Comparison of ENCODE assay signal across 7 cellular contexts in the genomic region with DNA sequence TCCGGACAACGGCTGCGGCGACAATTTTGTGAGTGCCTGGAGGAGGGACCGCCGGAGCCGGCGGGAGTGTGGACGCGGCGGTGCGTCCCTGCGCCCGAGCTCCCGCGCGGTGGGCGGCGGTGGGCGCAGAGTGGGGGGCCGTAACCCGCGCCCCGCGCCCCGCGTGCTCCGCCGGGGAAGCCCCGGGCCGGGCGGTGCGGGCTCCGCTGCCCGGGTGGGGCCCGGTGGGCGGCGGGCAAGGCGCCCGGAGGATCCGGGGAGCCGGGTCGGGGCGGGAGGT. TPM values are rescaled to one million over a fixed set of nuclear protein-coding genes. Genes with fewer than 3 reads are reported as not detected.
DNase-seq lines count a peak whose midpoint lies in the region; ATAC-seq and TF ChIP-seq lines count a peak whose summit lies in the region.

No MANE protein-coding gene starts in this region.

- H3K27ac ChIP-seq in GM23338 (ENCODE audit: low read depth) (no peak overlapping the region), SJSA1 (peak overlapping the region; percentile 78), foreskin keratinocyte (peak overlapping the region; percentile 89), smooth muscle cell (ENCODE audit: low read depth) (no peak overlapping the region)

- H3K27ac Mint-ChIP-seq in GM23338, result no peak overlapping the region

- no peaks in the 10 kb centered on the region for H3K9me2 ChIP-seq in GM23338 (ENCODE audit: insufficient read depth)

- peaks cover 8% of the 10 kb centered on the region for H3K4me1 Mint-ChIP-seq in GM23338

- TF ChIP-seq CTCF in GM23338 (conservative IDR thresholded peaks at IDR 0.05; ENCODE audit: low read depth in 2 of 2), result no peak
- TF ChIP-seq CTCF in foreskin keratinocyte (conservative IDR thresholded peaks at IDR 0.05), result no peak
- no peak for TF ChIP-seq CTCF in smooth muscle cell (IDR thresholded peaks at IDR 0.05; ENCODE audit: borderline replicate concordance, insufficient read depth, poor library complexity, severe bottlenecking)

- H3K27me3 Mint-ChIP-seq in GM23338 (ENCODE audit: insufficient read depth, low read depth, poor library complexity), result peaks cover 23% of the 10 kb centered on the region

- ATAC-seq in GM23338, result peak; percentile 2; the same call in 2 of the 3 replicates
- ATAC-seq in foreskin keratinocyte, result no peak

- peaks cover 9% of the 10 kb centered on the region for H4K20me1 ChIP-seq in GM23338 (replicated peaks; ENCODE audit: insufficient read depth)
- H4K20me1 ChIP-seq in smooth muscle cell (ENCODE audit: low read depth), result no peaks in the 10 kb centered on the region

- H3K79me2 ChIP-seq in GM23338 (replicated peaks; ENCODE audit: insufficient read depth) (0 out of 2 replicates have a peak, but pooled peaks cover 6% of the 10 kb centered on the region), smooth muscle cell (ENCODE audit: low read depth) (no peaks in the 10 kb centered on the region)

- H3K4me3 Mint-ChIP-seq in GM23338, result peak overlapping the region; percentile 69

- H3K9me3 Mint-ChIP-seq in GM23338, result no peaks in the 10 kb centered on the region

- H3K4me3 ChIP-seq in GM23338, result peak overlapping the region; percentile 89
- H3K4me3 ChIP-seq in SJSA1, result peak overlapping the region; percentile 91
- peak overlapping the region; percentile 82 for H3K4me3 ChIP-seq in smooth muscle cell

- H2AFZ ChIP-seq in GM23338, result peak overlapping the region; percentile 96; the same call in 1 of the 2 replicates
- H2AFZ ChIP-seq in smooth muscle cell (ENCODE audit: low read depth), result peak overlapping the region; percentile 81

- peak overlapping the region; percentile 95 for H3K4me2 ChIP-seq in GM23338
- H3K4me2 ChIP-seq in smooth muscle cell, result peak overlapping the region; percentile 85

- DNase-seq in GM23338 (ENCODE audit: low spot score) (no peak), SJSA1 (ENCODE audit: low read depth in 1 of 2, low spot score in 2 of 2) (no peak), foreskin keratinocyte (no peak), smooth muscle cell (lab: John Stamatoyannopoulos, UW; ENCODE audit: unreplicated experiment) (no peak), DMS79 treated with DMSO at 0.1 percent for 48 hours (lab: John Stamatoyannopoulos, UW) (no peak), NCI-H1105 (lab: John Stamatoyannopoulos, UW) (no peak), Ammon's horn (ENCODE audit: low spot score) (no peak)

- H3K4me1 ChIP-seq in GM23338 (ENCODE audit: insufficient read depth) (no peaks in the 10 kb centered on the region), SJSA1 (replicated peaks) (peaks cover 15% of the 10 kb centered on the region), foreskin keratinocyte (no peaks in the 10 kb centered on the region), smooth muscle cell (ENCODE audit: low read depth) (no peaks in the 10 kb centered on the region)

- 0% methylated on average over 19 of the region's 44 CpGs for WGBS in smooth muscle cell (ENCODE audit: low lambda C conversion rate)

- no peaks in the 10 kb centered on the region; the same call in 2 of the 3 replicates for H3K36me3 Mint-ChIP-seq in GM23338 (ENCODE audit: low read depth)

- H3K9ac ChIP-seq in smooth muscle cell (ENCODE audit: low read depth), result no peak overlapping the region

- H3F3A ChIP-seq in GM23338 (replicated peaks; ENCODE audit: low read depth) (no peaks in the 10 kb centered on the region), smooth muscle cell (ENCODE audit: low read depth) (no peaks in the 10 kb centered on the region)

- H3K27me3 ChIP-seq in GM23338 (ENCODE audit: insufficient read depth) (peaks cover 28% of the 10 kb centered on the region), SJSA1 (replicated peaks) (no peaks in the 10 kb centered on the region), foreskin keratinocyte (no peaks in the 10 kb centered on the region), smooth muscle cell (ENCODE audit: low read depth) (peaks cover 6% of the 10 kb centered on the region)

- H3K9me3 ChIP-seq in SJSA1 (replicated peaks) (no peaks in the 10 kb centered on the region; the same call in 1 of the 2 replicates), smooth muscle cell (replicated peaks; ENCODE audit: low read depth) (no peaks in the 10 kb centered on the region)

- H3K36me3 ChIP-seq in GM23338 (ENCODE audit: insufficient read depth) (no peaks in the 10 kb centered on the region), SJSA1 (peaks cover 7% of the 10 kb centered on the region), smooth muscle cell (ENCODE audit: low read depth) (no peaks in the 10 kb centered on the region)

TF ChIP-seq in GM23338, 12 proteins besides CTCF, POLR2A, EP300 and RAD21 (continues in another document):
- TF ChIP-seq ZNF331 (CRISPR knock-in tag; IDR thresholded peaks at IDR 0.05; ENCODE audit: low read depth) (no peak), NANOG (IDR thresholded peaks at IDR 0.05; ENCODE audit: borderline replicate concordance) (no peak), STAT1 (IDR thresholded peaks at IDR 0.05; ENCODE audit: unreplicated experiment) (no peak), CREB1 (CRISPR knock-in tag; IDR thresholded peaks at IDR 0.05; ENCODE audit: low read depth) (no peak), REST (IDR thresholded peaks at IDR 0.05; ENCODE audit: unreplicated experiment) (no peak), ZNF114 (CRISPR knock-in tag; IDR thresholded peaks at IDR 0.05) (no peak), JUNB (IDR thresholded peaks at IDR 0.05; ENCODE audit: unreplicated experiment) (no peak), EZH2phosphoT487 (IDR thresholded peaks at IDR 0.05; ENCODE audit: unreplicated experiment) (no peak), POLR2AphosphoS5 (IDR thresholded peaks at IDR 0.05; ENCODE audit: low read depth) (no peak)

RNA-seq across cellular contexts. Expression of gene MTURN, which starts 0.4 kb away (rescaled TPM):
- total RNA-seq in GM23338 (2014; rRNA removed; shearing (Covaris generic)), result 4.7 and 8.7 TPM in 2 replicates
- 3.0 and 3.1 TPM in 2 replicates for polyA plus RNA-seq in GM23338 (2016; fragmentation: Nextera tagmentation; extraction: Ambion mirVana)
- total RNA-seq in SJSA1 (2014; rRNA removed; shearing (Covaris generic)), result 8.5 and 16.0 TPM in 2 replicates
- 9.5 and 11.1 TPM in 2 replicates for total RNA-seq in foreskin keratinocyte
- 6.3 and 7.9 TPM in 2 replicates for polyA plus RNA-seq in foreskin keratinocyte
- total RNA-seq in smooth muscle cell, result 3.9 and 13.1 TPM in 2 replicates
- polyA plus RNA-seq in smooth muscle cell, result 3.1 and 5.9 TPM in 2 replicates

Comparison
In these comparisons a context has a peak if more than half of its experiments do, and no peak if none do; other contexts are left out.
1. H3K27ac ChIP-seq: peak in SJSA1 (single experiment) and foreskin keratinocyte (single experiment); none in GM23338 (single experiment) and smooth muscle cell (single experiment).
2. Peak in every context shown above with its lines, with median percentiles within 50 percentile points of each other: H3K4me3 ChIP-seq.